Comparison of ENCODE assay signal across 8 cellular contexts in the genomic region with DNA sequence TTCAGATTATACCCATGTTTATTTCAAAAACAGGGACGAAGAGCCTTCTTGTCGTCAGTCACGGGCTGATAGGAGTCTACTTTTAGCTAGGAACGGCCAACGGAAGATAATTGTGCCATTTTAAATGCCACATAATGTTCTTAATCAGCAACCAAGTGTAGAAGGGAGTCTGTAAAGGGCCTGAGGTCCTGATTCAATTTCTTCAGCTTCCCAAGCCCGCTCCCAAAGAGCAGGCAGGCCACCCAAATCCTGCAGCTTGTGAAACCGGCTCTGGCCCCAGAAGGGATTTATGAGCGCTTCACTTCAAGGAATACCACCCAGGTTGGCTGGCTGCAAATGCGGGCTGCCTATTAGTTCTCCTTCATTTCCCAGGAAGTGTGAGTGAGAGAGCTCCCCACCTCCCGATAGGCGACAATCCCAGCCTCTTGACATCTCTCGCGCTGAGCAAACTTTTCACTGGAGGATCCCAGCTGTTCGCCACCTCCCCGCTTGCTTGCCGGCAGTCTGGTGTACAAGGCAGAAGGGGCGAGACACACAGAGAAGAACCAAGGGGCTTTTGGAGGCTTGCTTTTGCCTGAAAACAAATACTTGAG.
DNase-seq lines count a peak whose midpoint lies in the region; ATAC-seq, FAIRE-seq and TF ChIP-seq lines count a peak whose summit lies in the region.

No MANE protein-coding gene starts in this region.

- H3K27me3 ChIP-seq in HUES64 (ENCODE audit: insufficient read depth, low read length) = no peaks in the 10 kb centered on the region
- no peaks in the 10 kb centered on the region for H3K27me3 ChIP-seq in keratinocyte (ENCODE audit: control insufficient read depth, extremely low read depth, insufficient read depth, low read length)
- no peaks in the 10 kb centered on the region for H3K27me3 ChIP-seq in testis

- peak overlapping the region; percentile 61 for H3K27ac ChIP-seq in HUES64 (ENCODE audit: low read depth, low read length)
- H3K27ac ChIP-seq in coronary artery = peak overlapping the region in 1 of 2 donors; percentile 76
- peak overlapping the region; percentile 77 for H3K27ac ChIP-seq in keratinocyte (ENCODE audit: control insufficient read depth, insufficient read depth, low read length)
- H3K27ac ChIP-seq in testis = peak overlapping the region; percentile 9 to 86

- 23% methylated on average over 17 of the region's 17 CpGs for WGBS in HUES64
- WGBS in testis, 2 donors = 8 to 26% methylated on average over 17 of the region's 17 CpGs

- dilution Hi-C loops in keratinocyte (cut with MboI; ENCODE audit: extremely low pct_ligation_motif_present, low sequenced_read_pairs) = no loop called here

- intact Hi-C loops in testis (cut with DNase I; ENCODE audit: low total_unique reads) = no loop called here

- no peak for FAIRE-seq in keratinocyte (lab: Jason Lieb, UNC)

- no peak for TF ChIP-seq POLR2A in testis (IDR thresholded peaks at IDR 0.05)

- DNase-seq in coronary artery (ENCODE audit: low spot score) (no peak), keratinocyte (ENCODE audit: low read depth, low spot score) (no peak), testis (peak; percentile 65), NCI-H748 (lab: John Stamatoyannopoulos, UW; ENCODE audit: unreplicated experiment) (no peak), DMS53 (lab: John Stamatoyannopoulos, UW) (no peak)
- DNase-seq in activated CD4-positive, CD25-positive, alpha-beta regulatory T cell treated with anti-CD3 and anti-CD28 coated beads, Interleukin-2, amount 50 U/mL, for 72 hours = no peak

- TF ChIP-seq CTCF in coronary artery (IDR thresholded peaks at IDR 0.05) = no peak
- TF ChIP-seq CTCF in keratinocyte (optimal IDR thresholded peaks at IDR 0.05 in 1 of 3, IDR thresholded peaks at IDR 0.05 in 1 of 3, conservative IDR thresholded peaks at IDR 0.05 in 1 of 3; ENCODE audit: extremely low read depth in 1 of 3, insufficient read depth in 2 of 3, low read length in 3 of 3) = no peak
- no peak for TF ChIP-seq CTCF in testis (IDR thresholded peaks at IDR 0.05)

- no peak for ATAC-seq in GM18868 (IDR thresholded peaks at IDR 0.05; ENCODE audit: unreplicated experiment)

- no peaks in the 10 kb centered on the region for H3K36me3 ChIP-seq in HUES64 (ENCODE audit: insufficient read depth, low read length)
- H3K36me3 ChIP-seq in keratinocyte (ENCODE audit: control insufficient read depth in 2 of 2, extremely low read depth in 1 of 2, insufficient read depth in 2 of 2, low read length in 2 of 2) = peaks cover 4 to 14% of the 10 kb centered on the region in 2 experiments
- H3K36me3 ChIP-seq in testis (ENCODE audit: low read depth, missing control alignments) = no peaks in the 10 kb centered on the region

- H3K9me1 ChIP-seq in keratinocyte (ENCODE audit: control insufficient read depth, extremely low read depth, insufficient read depth, low read length) = no peaks in the 10 kb centered on the region

- H3K4me1 ChIP-seq in HUES64 (ENCODE audit: insufficient read depth, low read length) (peaks cover 37% of the 10 kb centered on the region), keratinocyte (ENCODE audit: control insufficient read depth, extremely low read depth, insufficient read depth, low read length) (peaks cover 42% of the 10 kb centered on the region), testis (peaks cover 7% of the 10 kb centered on the region)

- H3K79me2 ChIP-seq in keratinocyte (ENCODE audit: control insufficient read depth, insufficient read depth, low read length) = peaks cover 35% of the 10 kb centered on the region

- peak overlapping the region; percentile 65; the same call in 1 of the 2 replicates for H3K9ac ChIP-seq in HUES64 (ENCODE audit: low read depth, low read length)
- H3K9ac ChIP-seq in keratinocyte (ENCODE audit: control insufficient read depth, extremely low read depth, insufficient read depth, low read length) = peak overlapping the region; percentile 83

- no peaks in the 10 kb centered on the region for H4K20me1 ChIP-seq in keratinocyte (ENCODE audit: control insufficient read depth, extremely low read depth, insufficient read depth, low read length)

- H3K4me2 ChIP-seq in keratinocyte (ENCODE audit: control insufficient read depth, extremely low read depth, insufficient read depth, low read depth, low read length) = peak overlapping the region; percentile 85

- H2AFZ ChIP-seq in keratinocyte (ENCODE audit: control insufficient read depth, low read length) = peak overlapping the region; percentile 50

- H3K4me3 ChIP-seq in HUES64 (ENCODE audit: low read length) (peak overlapping the region; percentile 38), coronary artery (peak overlapping the region; percentile 46), keratinocyte (ENCODE audit: control insufficient read depth in 2 of 3, extremely low read depth in 1 of 3, insufficient read depth in 2 of 3, low read depth in 1 of 3, low read length in 3 of 3) (peak overlapping the region; percentile 57 to 96 (median 91)), testis (peak overlapping the region; percentile 2 to 6)

- H3K9me3 ChIP-seq in HUES64 (ENCODE audit: insufficient read depth, low read depth, low read length) (peaks cover 11% of the 10 kb centered on the region), keratinocyte (ENCODE audit: control insufficient read depth, low read depth, low read length) (no peaks in the 10 kb centered on the region), testis (no peaks in the 10 kb centered on the region)

Comparison
In these comparisons a context has a peak if more than half of its experiments do, and no peak if none do; other contexts are left out.
1. H3K4me3 ChIP-seq: peak in every context shown above with its lines; median percentile 91 in keratinocyte; 46 in coronary artery; 38 in HUES64; 4 in testis.